32 cellular contexts compared by ENCODE assay signal in genomic region chr3:43353393-43353792, GRCh38.
"Had no signal": no experiment of that assay in that cellular context is flagged by ENCODE, and none has a peak within 500 bp of the region (broad histone marks: within the 10 kb centered on the region; RNA-seq: fewer than 3 reads in every experiment).

No MANE protein-coding gene starts in this region.

- H3K27me3 Mint-ChIP-seq: naive thymus-derived CD8-positive, alpha-beta T cell; natural killer cell treated with Interleukin-12 subunit alpha and Interleukin-12 subunit beta and Interleukin-15 and Interleukin-18, amount 100 ng/mL, for 72 hours; progenitor cell of endocrine pancreas; stimulated activated memory B cell treated with anti-CD40 and anti-IgM and Interleukin-4, amounts not matched to agents 10 μg/mL and 1 μg/mL and 100 μg/mL, for 72 hours; stimulated activated naive CD8-positive, alpha-beta T cell treated with anti-CD3 and anti-CD28 coated beads, Interleukin-15, amount 100 ng/mL, for 72 hours; type B pancreatic cell had no signal

- H3K9ac ChIP-seq: parathyroid adenoma had no signal

- DNase-seq: naive thymus-derived CD8-positive, alpha-beta T cell; nephron progenitor cell; occipital lobe; ovary; posterior cingulate gyrus; psoas muscle; right cardiac atrium; spleen; stimulated activated CD4-positive, alpha-beta T cell treated with anti-CD3 and anti-CD28 coated beads, Interleukin-12 subunit alpha, Interleukin-12 subunit beta, amount 100 ng/mL, for 4 hours; stimulated activated CD4-positive, alpha-beta T cell treated with anti-CD3 and anti-CD28 coated beads, Interleukin-1b, Interleukin-23, amount 100 ng/mL, for 48 hours; stimulated activated CD4-positive, alpha-beta T cell treated with anti-CD3 and anti-CD28 coated beads, Interleukin-4, amount 100 ng/mL, for 1 hour; stimulated activated CD4-positive, alpha-beta T cell treated with anti-CD3 and anti-CD28 coated beads, Interleukin-4, amount 100 ng/mL, for 4 hours; stimulated activated CD8-positive, alpha-beta memory T cell treated with anti-CD3 and anti-CD28 coated beads, Interleukin-4, amount 100 ng/mL, for 48 hours; stimulated activated naive CD4-positive, alpha-beta T cell; stimulated activated naive CD8-positive, alpha-beta T cell treated with anti-CD3 and anti-CD28 coated beads, Interleukin-15, amount 100 ng/mL, for 72 hours; stimulated activated naive CD8-positive, alpha-beta T cell treated with anti-CD3 and anti-CD28 coated beads, Interleukin-15, Interleukin-2, amounts not matched to agents 100 U/mL and 50 U/mL, for 24 hours; substantia nigra; testis; tibial artery; transverse colon; upper lobe of right lung; uterus had no signal

- H3K9me3 ChIP-seq: ovary, testis had no signal

- H3K4me1 Mint-ChIP-seq: nephron progenitor cell; stimulated activated memory B cell treated with anti-CD40 and anti-IgM and Interleukin-4, amounts not matched to agents 10 μg/mL and 1 μg/mL and 100 μg/mL, for 72 hours had no signal

- H3K4me3 Mint-ChIP-seq: natural killer cell treated with Interleukin-12 subunit alpha and Interleukin-12 subunit beta and Interleukin-15 and Interleukin-18, amount 100 ng/mL, for 72 hours; nephron progenitor cell; neural crest cell; stimulated activated memory B cell treated with anti-CD40 and anti-IgM and Interleukin-4, amounts not matched to agents 10 μg/mL and 1 μg/mL and 100 μg/mL, for 72 hours; stimulated activated naive CD8-positive, alpha-beta T cell treated with anti-CD3 and anti-CD28 coated beads, Interleukin-15, amount 100 ng/mL, for 72 hours; type B pancreatic cell had no signal

- H3K36me3 ChIP-seq: ovary, uterus had no signal

- H2AFZ ChIP-seq: parathyroid adenoma had no signal

- H3K4me2 ChIP-seq: smooth muscle cell had no signal

- H3K27me3 ChIP-seq: ovary, spleen, suprapubic skin, testis, tibial artery, transverse colon, upper lobe of right lung, uterus had no signal

- ATAC-seq: naive thymus-derived CD8-positive, alpha-beta T cell; natural killer cell treated with Interleukin-12 subunit alpha and Interleukin-12 subunit beta and Interleukin-15 and Interleukin-18, amount 100 ng/mL, for 72 hours; sciatic nerve; stimulated activated memory B cell treated with anti-CD40 and anti-IgM and Interleukin-4, amounts not matched to agents 10 μg/mL and 1 μg/mL and 100 μg/mL, for 72 hours; stimulated activated naive CD8-positive, alpha-beta T cell treated with anti-CD3 and anti-CD28 coated beads, Interleukin-15, amount 100 ng/mL, for 72 hours; stimulated activated naive CD8-positive, alpha-beta T cell treated with anti-CD3 and anti-CD28 coated beads, Interleukin-15, Interleukin-2, amounts not matched to agents 100 U/mL and 50 U/mL, for 24 hours; upper lobe of right lung had no signal

- H3K27ac Mint-ChIP-seq: natural killer cell treated with Interleukin-12 subunit alpha and Interleukin-12 subunit beta and Interleukin-15 and Interleukin-18, amount 100 ng/mL, for 72 hours; nephron progenitor cell; progenitor cell of endocrine pancreas; stimulated activated memory B cell treated with anti-CD40 and anti-IgM and Interleukin-4, amounts not matched to agents 10 μg/mL and 1 μg/mL and 100 μg/mL, for 72 hours; type B pancreatic cell had no signal

- H3K4me1 ChIP-seq: parathyroid adenoma, psoas muscle, suprapubic skin, testis, tibial artery, transverse colon, upper lobe of right lung, uterus had no signal

- H3K79me2 ChIP-seq: parathyroid adenoma had no signal

- H3K4me3 ChIP-seq: ovary, psoas muscle, skin epidermis, smooth muscle cell, spleen, suprapubic skin, testis, tibial artery, transverse colon, upper lobe of right lung, uterus had no signal

- H3K27ac ChIP-seq: ovary, parathyroid adenoma, psoas muscle, skin epidermis, spleen, suprapubic skin, testis, tibial artery, transverse colon, upper lobe of right lung, uterus had no signal
